In genomic region chr1:65292861-65293593, GRCh38 we compare ENCODE assay signal across 1 cellular context.
TF ChIP-seq lines count a peak whose summit lies in the region.

No MANE protein-coding gene starts in this region.

TF ChIP-seq in K562, 482 proteins besides CTCF, POLR2A, EP300 and RAD21 (continued from another document):
- TF ChIP-seq SMAD1 (IDR thresholded peaks at IDR 0.05; ENCODE audit: low read depth, low read length, partially characterized antibody) = peak; percentile 93
- TF ChIP-seq MYC (IDR thresholded peaks at IDR 0.05; ENCODE audit: low read depth, low read length) = peak; percentile 99
- TF ChIP-seq MYC (CRISPR knock-in tag; IDR thresholded peaks at IDR 0.05; ENCODE audit: borderline replicate concordance, low read depth) = no peak
- peak; percentile 82; the same call in 1 of the 2 replicates for TF ChIP-seq ZNF175 (CRISPR knock-in tag; IDR thresholded peaks at IDR 0.05; ENCODE audit: low read depth)
- no peak for TF ChIP-seq ZNF655 (CRISPR knock-in tag; IDR thresholded peaks at IDR 0.05)
- peak; percentile 40; the same call in 1 of the 2 replicates for TF ChIP-seq NFRKB (IDR thresholded peaks at IDR 0.05; ENCODE audit: low read depth)
